Comparison of ENCODE assay signal across 17 cellular contexts in the genomic region with DNA sequence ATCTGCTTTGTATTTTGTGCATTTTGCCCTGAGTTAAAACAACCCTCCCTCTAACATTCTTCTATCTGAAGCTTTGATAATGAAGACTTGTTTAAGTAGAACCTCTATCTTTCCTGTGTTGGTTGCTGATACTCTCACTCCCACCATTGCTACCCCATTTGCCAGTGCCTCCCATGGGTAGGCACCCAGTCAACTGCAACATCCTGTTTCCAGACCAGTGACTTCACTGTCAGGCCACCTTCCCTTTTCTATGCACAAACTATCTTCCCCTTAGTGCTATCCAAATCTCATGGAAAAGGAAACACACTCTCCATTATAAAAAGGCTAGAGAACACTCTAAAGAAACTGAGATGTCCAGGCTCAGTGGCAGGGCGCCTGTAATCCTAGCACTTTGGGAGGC. TPM values are rescaled to one million over a fixed set of nuclear protein-coding genes. Genes with fewer than 3 reads are reported as not detected.
DNase-seq lines count a peak whose midpoint lies in the region; TF ChIP-seq lines count a peak whose summit lies in the region.
"Had no signal": no experiment of that assay in that cellular context is flagged by ENCODE, and none has a peak within 500 bp of the region (broad histone marks: within the 10 kb centered on the region; RNA-seq: fewer than 3 reads in every experiment).

No MANE protein-coding gene starts in this region.

- H4K20me1 ChIP-seq in BLaER1 (no peaks in the 10 kb centered on the region), Karpas-422 (ENCODE audit: insufficient read depth, low read depth, low read length) (no peaks in the 10 kb centered on the region)

- H3K9me3 Mint-ChIP-seq in CD4-positive, alpha-beta memory T cell, result no peaks in the 10 kb centered on the region
- H3K9me3 Mint-ChIP-seq: H9 had no signal

- H3K9me2 ChIP-seq in Karpas-422 (replicated peaks; ENCODE audit: insufficient read depth, low read length), result no peaks in the 10 kb centered on the region

- peaks cover 46 to 59% of the 10 kb centered on the region in 2 donors for H3K36me3 Mint-ChIP-seq in CD4-positive, alpha-beta memory T cell

- no peak for DNase-seq in CD4-positive, alpha-beta memory T cell
- DNase-seq in Karpas-422 (peak; percentile 78), germinal center (ENCODE audit: low spot score) (peak; percentile 58), NCI-H1436 treated with DMSO at 0.1 percent for 48 hours (lab: John Stamatoyannopoulos, UW) (no peak), tibial nerve (ENCODE audit: low spot score in 2 of 2) (no peak), thyroid gland (no peak)
- DNase-seq: activated CD4-positive, CD25-positive, alpha-beta regulatory T cell; foreskin fibroblast; H9; left ventricle myocardium superior; NCI-H1105; NCI-H2171; NCI-H748 treated with DMSO at 0.1 percent for 48 hours; SW 1271 had no signal

- peaks cover 54% of the 10 kb centered on the region for H3K36me3 ChIP-seq in BLaER1
- peaks cover 39% of the 10 kb centered on the region for H3K36me3 ChIP-seq in CD4-positive, alpha-beta memory T cell (ENCODE audit: insufficient read depth, low read length)
- peaks cover 65% of the 10 kb centered on the region for H3K36me3 ChIP-seq in Karpas-422 (ENCODE audit: insufficient read depth, low read length)
- peaks cover 0 to 74% (median 10%) of the 10 kb centered on the region in 3 donors for H3K36me3 ChIP-seq in tibial nerve
- H3K36me3 ChIP-seq in thyroid gland, result peaks cover 57 to 59% of the 10 kb centered on the region in 2 donors

- CTCF ChIA-PET in CD4-positive, alpha-beta memory T cell (lab: Charles Lee; ENCODE audit: partially characterized antibody), result interaction anchor here (1.2 kb wide), 1 partner anchor 27 kb away, joined by 3 read pairs; no protein-coding TSS in a partner anchor

- TF ChIP-seq CTCF in tibial nerve (IDR thresholded peaks at IDR 0.05), result no peak
- no peak for TF ChIP-seq CTCF in thyroid gland (IDR thresholded peaks at IDR 0.05)

- no peaks in the 10 kb centered on the region for H3K27me3 Mint-ChIP-seq in CD4-positive, alpha-beta memory T cell
- H3K27me3 Mint-ChIP-seq: progenitor cell of endocrine pancreas had no signal

- H3K27ac Mint-ChIP-seq in CD4-positive, alpha-beta memory T cell, result peak overlapping the region in 6 of 7 donors; percentile 28 to 81 (median 63)
- H3K27ac Mint-ChIP-seq: H9, progenitor cell of endocrine pancreas had no signal

- H3K4me1 Mint-ChIP-seq in CD4-positive, alpha-beta memory T cell, result peaks cover 19 to 38% (median 29%) of the 10 kb centered on the region in 4 donors

- no peak for TF ChIP-seq POLR2A in tibial nerve (IDR thresholded peaks at IDR 0.05)
- no peak for TF ChIP-seq POLR2A in thyroid gland (IDR thresholded peaks at IDR 0.05)

- H3K27ac ChIP-seq in BLaER1, result peak overlapping the region; percentile 82
- no peak overlapping the region for H3K27ac ChIP-seq in CD4-positive, alpha-beta memory T cell (ENCODE audit: low read depth, low read length)
- peak overlapping the region; percentile 78 for H3K27ac ChIP-seq in Karpas-422 (ENCODE audit: low read length)
- no peak overlapping the region for H3K27ac ChIP-seq in tibial nerve
- no peak overlapping the region for H3K27ac ChIP-seq in thyroid gland
- H3K27ac ChIP-seq: suprapubic skin had no signal

- H3K4me2 ChIP-seq in BLaER1, result peak overlapping the region; percentile 93
- peak overlapping the region; percentile 51 for H3K4me2 ChIP-seq in Karpas-422 (ENCODE audit: low read depth, low read length, poor library complexity, severe bottlenecking)

- TF ChIP-seq EP300 in tibial nerve (IDR thresholded peaks at IDR 0.05), result no peak

- H3K79me2 ChIP-seq in Karpas-422 (ENCODE audit: low read length), result peaks cover 18% of the 10 kb centered on the region

- H3K9ac ChIP-seq in BLaER1, result peak overlapping the region; percentile 63
- no peak overlapping the region for H3K9ac ChIP-seq in Karpas-422 (ENCODE audit: low read length)

- H3K4me1 ChIP-seq in BLaER1 (peaks cover 66% of the 10 kb centered on the region), Karpas-422 (ENCODE audit: low read length) (peaks cover 44% of the 10 kb centered on the region), tibial nerve (peaks cover 0 to 12% (median 7%) of the 10 kb centered on the region in 4 donors), thyroid gland (peaks cover 5 to 6% of the 10 kb centered on the region in 2 donors)
- H3K4me1 ChIP-seq in CD4-positive, alpha-beta memory T cell (ENCODE audit: insufficient read depth, low read length), result peaks cover 22% of the 10 kb centered on the region

- H3K27me3 ChIP-seq in BLaER1, result no peaks in the 10 kb centered on the region
- H3K27me3 ChIP-seq in CD4-positive, alpha-beta memory T cell (ENCODE audit: insufficient read depth, low read length), result no peaks in the 10 kb centered on the region
- no peaks in the 10 kb centered on the region for H3K27me3 ChIP-seq in Karpas-422 (ENCODE audit: low read length)
- no peaks in the 10 kb centered on the region for H3K27me3 ChIP-seq in tibial nerve
- no peaks in the 10 kb centered on the region for H3K27me3 ChIP-seq in thyroid gland
- H3K27me3 ChIP-seq: suprapubic skin had no signal

- POLR2A ChIA-PET in CD4-positive, alpha-beta memory T cell (lab: Charles Lee; ENCODE audit: partially characterized antibody), result interaction anchor here (1.0 to 3.1 kb wide), 2 partner anchors 20 to 26 kb away, joined by 3 to 14 read pairs; partner anchors contain the start of genes CENPP and NOL8

- no peak overlapping the region for H2AFZ ChIP-seq in Karpas-422 (ENCODE audit: low read length)

- intact Hi-C loops in CD4-positive, alpha-beta memory T cell (cut with micrococcal nuclease), result loop anchor here (10.0 kb wide), 1 partner anchor 466 kb away; the partner anchor contains the start of gene BICD2
- intact Hi-C loops in thyroid gland (cut with DNase I), result no loop called here

- H3K4me3 Mint-ChIP-seq in CD4-positive, alpha-beta memory T cell, result peak overlapping the region in 2 of 8 donors; percentile 4 to 23
- H3K4me3 Mint-ChIP-seq: H9 had no signal

- WGBS in tibial nerve, 2 donors, result 70 to 72% methylated on average over 1 of the region's 1 CpG
- WGBS in thyroid gland, 2 donors, result 85 to 94% methylated on average over 1 of the region's 1 CpG

- H3K9me3 ChIP-seq in BLaER1 (no peaks in the 10 kb centered on the region), Karpas-422 (ENCODE audit: low read length) (no peaks in the 10 kb centered on the region), tibial nerve (no peaks in the 10 kb centered on the region), thyroid gland (no peaks in the 10 kb centered on the region)
- H3K9me3 ChIP-seq in CD4-positive, alpha-beta memory T cell (ENCODE audit: control insufficient read depth in 1 of 2, low read length in 2 of 2), result no peaks in the 10 kb centered on the region
- H3K9me3 ChIP-seq: suprapubic skin had no signal

- H3K4me3 ChIP-seq in BLaER1, result peak overlapping the region; percentile 35; the same call in 1 of the 2 replicates
- no peak overlapping the region for H3K4me3 ChIP-seq in CD4-positive, alpha-beta memory T cell (ENCODE audit: low read length in 2 of 2)
- 0 out of 2 replicates have a peak overlapping the region, but pooled peaks have one; percentile 2 for H3K4me3 ChIP-seq in Karpas-422 (ENCODE audit: low read length)
- no peak overlapping the region for H3K4me3 ChIP-seq in tibial nerve
- no peak overlapping the region for H3K4me3 ChIP-seq in thyroid gland (replicated peaks in 1 of 3)
- H3K4me3 ChIP-seq: suprapubic skin had no signal

RNA-seq across cellular contexts. Expression of gene IARS1, which starts 5.6 kb away (rescaled TPM):
- 100 to 1,000 TPM; 109 to 112 TPM for total RNA-seq in CD4-positive, alpha-beta memory T cell
- 10 to 100 TPM; 69.7 to 71.3 TPM for polyA plus RNA-seq in CD4-positive, alpha-beta memory T cell
- total RNA-seq in Karpas-422 (2014; rRNA removed; shearing (Covaris generic); ENCODE audit: low replicate concordance), result 247 and 401 TPM in 2 replicates
- total RNA-seq in tibial nerve, result 100 to 1,000 TPM in 1 of 4 donors, 10 to 100 TPM in 3; 52.2 to 102 (median 78.1) TPM
- total RNA-seq in thyroid gland, result 100 to 1,000 TPM in 2 of 4 donors, 10 to 100 TPM in 2; 85.2 to 317 (median 110) TPM

RNA-seq across cellular contexts. Expression of gene NOL8, which starts 26.0 kb away (rescaled TPM):
- 100 to 1,000 TPM in 1 of 2 experiments, 10 to 100 TPM in 1; 93.9 to 104 TPM for total RNA-seq in CD4-positive, alpha-beta memory T cell
- polyA plus RNA-seq in CD4-positive, alpha-beta memory T cell, result 10 to 100 TPM; 12.3 to 38.7 TPM
- 47.2 and 53.4 TPM in 2 replicates for total RNA-seq in Karpas-422 (2014; rRNA removed; shearing (Covaris generic); ENCODE audit: low replicate concordance)
- 10 to 100 TPM; 25.1 to 45.6 (median 31.4) TPM for total RNA-seq in tibial nerve
- total RNA-seq in thyroid gland, result 10 to 100 TPM; 30.0 to 38.2 (median 33.6) TPM

RNA-seq across cellular contexts. Expression of gene CENPP, which starts 26.6 kb away (rescaled TPM):
- total RNA-seq in CD4-positive, alpha-beta memory T cell, result 1 to 10 TPM in 1 of 2 experiments, under 1 TPM in 1; 0.55 to 4.3 TPM
- 1 to 10 TPM; 2.4 to 9.5 TPM for polyA plus RNA-seq in CD4-positive, alpha-beta memory T cell
- 11.0 and 12.6 TPM in 2 replicates for total RNA-seq in Karpas-422 (2014; rRNA removed; shearing (Covaris generic); ENCODE audit: low replicate concordance)
- 10 to 100 TPM in 1 of 4 donors, 1 to 10 TPM in 3; 5.0 to 17.1 (median 6.9) TPM for total RNA-seq in tibial nerve
- 10 to 100 TPM in 1 of 4 donors, 1 to 10 TPM in 3; 1.5 to 11.6 (median 5.5) TPM for total RNA-seq in thyroid gland

Comparison
In these comparisons a context has a peak if more than half of its experiments do, and no peak if none do; other contexts are left out.
1. H3K27ac ChIP-seq: peak in BLaER1 (single experiment) and Karpas-422 (single experiment); none in CD4-positive, alpha-beta memory T cell (single experiment), tibial nerve (0 of 4) and thyroid gland (0 of 3).
2. H3K4me3 ChIP-seq: peak in BLaER1 (single experiment) and Karpas-422 (single experiment); none in CD4-positive, alpha-beta memory T cell (0 of 2), tibial nerve (0 of 4) and thyroid gland (0 of 3).
3. DNase-seq: peak in Karpas-422 (single experiment) and germinal center (single experiment); none in CD4-positive, alpha-beta memory T cell (0 of 5), NCI-H1436 treated with DMSO at 0.1 percent for 48 hours (single experiment), tibial nerve (0 of 2) and thyroid gland (0 of 2).